9 cellular contexts compared by ENCODE assay signal in genomic region chr10:14553434-14553833, GRCh38.
DNase-seq lines count a peak whose midpoint lies in the region; ATAC-seq and TF ChIP-seq lines count a peak whose summit lies in the region.
"Had no signal": no experiment of that assay in that cellular context is flagged by ENCODE, and none has a peak within 500 bp of the region (broad histone marks: within the 10 kb centered on the region; RNA-seq: fewer than 3 reads in every experiment).

No MANE protein-coding gene starts in this region.

- no peak overlapping the region for H3K4me3 Mint-ChIP-seq in activated naive CD4-positive, alpha-beta T cell treated with anti-CD3 and anti-CD28 coated beads for 36 hours
- H3K4me3 Mint-ChIP-seq in T-helper 2 cell treated with Interferon-gamma antibody and Interleukin-4, amounts not matched to agents 5 μg/mL and 100 μg/mL, for 36 hours: peak overlapping the region; percentile 30

- no peaks in the 10 kb centered on the region for H3K36me3 ChIP-seq in upper lobe of right lung

- H3K4me1 Mint-ChIP-seq in activated naive CD4-positive, alpha-beta T cell treated with anti-CD3 and anti-CD28 coated beads for 36 hours (ENCODE audit: low read depth): peaks cover 89% of the 10 kb centered on the region
- H3K4me1 Mint-ChIP-seq in T-helper 2 cell treated with Interferon-gamma antibody and Interleukin-4, amounts not matched to agents 5 μg/mL and 100 μg/mL, for 36 hours (ENCODE audit: low read depth): peaks cover 67% of the 10 kb centered on the region

- H3K9me3 Mint-ChIP-seq in activated naive CD4-positive, alpha-beta T cell treated with anti-CD3 and anti-CD28 coated beads for 36 hours: no peaks in the 10 kb centered on the region
- H3K9me3 Mint-ChIP-seq in T-helper 2 cell treated with Interferon-gamma antibody and Interleukin-4, amounts not matched to agents 5 μg/mL and 100 μg/mL, for 36 hours: no peaks in the 10 kb centered on the region

- CTCF ChIA-PET in activated naive CD4-positive, alpha-beta T cell treated with anti-CD3 and anti-CD28 coated beads for 36 hours (lab: Charles Lee): interaction anchor here (0.8 to 3.2 kb wide), 4 partner anchors 9 to 17 kb away, joined by 5 to 15 read pairs (median 6); no protein-coding TSS in a partner anchor
- CTCF ChIA-PET in GM10248 (lab: Yijun Ruan, JAX): interaction anchor here (1.0 to 6.7 kb wide), 9 partner anchors 9 to 418 kb away, joined by 3 to 50 read pairs (median 4); no protein-coding TSS in a partner anchor

- peaks cover 32% of the 10 kb centered on the region for H3K36me3 Mint-ChIP-seq in activated naive CD4-positive, alpha-beta T cell treated with anti-CD3 and anti-CD28 coated beads for 36 hours (ENCODE audit: low read depth)
- peaks cover 54% of the 10 kb centered on the region for H3K36me3 Mint-ChIP-seq in T-helper 2 cell treated with Interferon-gamma antibody and Interleukin-4, amounts not matched to agents 5 μg/mL and 100 μg/mL, for 36 hours (ENCODE audit: low read depth)

- peak overlapping the region; percentile 20 for H3K27ac ChIP-seq in upper lobe of right lung

- POLR2A ChIA-PET in GM10248 (lab: Yijun Ruan, JAX): no interaction called here

- no peaks in the 10 kb centered on the region for H3K9me3 ChIP-seq in upper lobe of right lung

- no peaks in the 10 kb centered on the region for H3K27me3 ChIP-seq in upper lobe of right lung

- ATAC-seq in upper lobe of right lung: peak; percentile 5
- no peak for ATAC-seq in left ventricle myocardium superior

- H3K27ac Mint-ChIP-seq in activated naive CD4-positive, alpha-beta T cell treated with anti-CD3 and anti-CD28 coated beads for 36 hours: peak overlapping the region; percentile 43
- peak overlapping the region; percentile 77 for H3K27ac Mint-ChIP-seq in T-helper 2 cell treated with Interferon-gamma antibody and Interleukin-4, amounts not matched to agents 5 μg/mL and 100 μg/mL, for 36 hours

- H3K4me1 ChIP-seq in upper lobe of right lung: peaks cover 46% of the 10 kb centered on the region

- DNase-seq in activated naive CD4-positive, alpha-beta T cell treated with anti-CD3 and anti-CD28 coated beads for 36 hours: no peak
- DNase-seq in activated naive CD4-positive, alpha-beta T cell treated with anti-CD3 and anti-CD28 coated beads, Interleukin-2, amount 50 U/mL, for 16 hours: no peak
- no peak for DNase-seq in T-helper 2 cell treated with Interferon-gamma antibody and Interleukin-4, amounts not matched to agents 5 μg/mL and 100 μg/mL, for 36 hours (ENCODE audit: low spot score)
- DNase-seq in fibroblast of the aortic adventitia (ENCODE audit: low read depth) (peak; percentile 61), upper lobe of right lung (no peak), left ventricle myocardium superior (no peak), GM10248 (ENCODE audit: extremely low spot score) (no peak)
- DNase-seq in stimulated activated CD4-positive, alpha-beta T cell treated with anti-CD3 and anti-CD28 coated beads, Interleukin-12 subunit alpha, Interleukin-12 subunit beta, amount 100 ng/mL, for 4 hours: no peak
- DNase-seq: NCI-H2107 had no signal

- no peak overlapping the region for H3K4me3 ChIP-seq in fibroblast of the aortic adventitia (ENCODE audit: low read depth, low read length)
- no peak overlapping the region for H3K4me3 ChIP-seq in upper lobe of right lung

- H3K27me3 Mint-ChIP-seq in activated naive CD4-positive, alpha-beta T cell treated with anti-CD3 and anti-CD28 coated beads for 36 hours (ENCODE audit: low read depth): no peaks in the 10 kb centered on the region
- H3K27me3 Mint-ChIP-seq in T-helper 2 cell treated with Interferon-gamma antibody and Interleukin-4, amounts not matched to agents 5 μg/mL and 100 μg/mL, for 36 hours (ENCODE audit: low read depth): no peaks in the 10 kb centered on the region

- TF ChIP-seq CTCF in fibroblast of the aortic adventitia (IDR thresholded peaks at IDR 0.05; ENCODE audit: insufficient read depth, low read length) (no peak), upper lobe of right lung (IDR thresholded peaks at IDR 0.05) (no peak), GM10248 (IDR thresholded peaks at IDR 0.05; ENCODE audit: control extremely low read depth, extremely low read depth, low read depth, missing control alignments) (no peak)

- intact Hi-C loops in activated naive CD4-positive, alpha-beta T cell treated with anti-CD3 and anti-CD28 coated beads for 36 hours (cut with micrococcal nuclease): loop anchor here (5.0 kb wide), 1 partner anchor 34 kb away; no protein-coding TSS in a partner anchor
- intact Hi-C loops in upper lobe of right lung (cut with DNase I): no loop called here
- intact Hi-C loops in left ventricle myocardium superior (cut with micrococcal nuclease): no loop called here
